ENCODE assay signal across 15 cellular contexts in genomic region chr3:187987919-187988318, GRCh38.
A peak's percentile ranks its signal among the peaks of the same experiment; 100 is the strongest.
DNase-seq lines count a peak whose midpoint lies in the region; ATAC-seq and TF ChIP-seq lines count a peak whose summit lies in the region.
"Had no signal": no experiment of that assay in that cellular context is flagged by ENCODE, and none has a peak within 500 bp of the region (broad histone marks: within the 10 kb centered on the region; RNA-seq: fewer than 3 reads in every experiment).

No MANE protein-coding gene starts in this region.

- DNase-seq in stimulated activated naive CD4-positive, alpha-beta T cell treated with Interleukin-2 at 50 U/mL for 16 hours (lab: John Stamatoyannopoulos, UW): peak; percentile 74
- DNase-seq in stimulated activated naive CD4-positive, alpha-beta T cell (lab: John Stamatoyannopoulos, UW): no peak
- peak; percentile 45 for DNase-seq in activated T-helper 1 cell treated with anti-CD3 and anti-CD28 coated beads, Interleukin-12 subunit alpha, Interleukin-12 subunit beta, Interleukin-2, Interleukin-4 antibody, amounts not matched to agents 30 ng/mL and 10 ng/mL and 1 ng/mL, durations not matched to agents 14 hours and 24 hours and 36 hours (ENCODE audit: low spot score)
- DNase-seq in stimulated activated CD4-positive, alpha-beta T cell treated with anti-CD3 and anti-CD28 coated beads, Interleukin-12 subunit alpha, Interleukin-12 subunit beta, amount 100 ng/mL, for 4 hours: peak; percentile 45
- no peak for DNase-seq in 8988T
- DNase-seq in endothelial cell (ENCODE audit: low spot score): no peak
- DNase-seq: H9, lower lobe of right lung, NCI-H1417, NCI-H526 treated with DMSO at 0.1 percent for 48 hours, SHP77 treated with DMSO at 0.1 percent for 48 hours, thyroid gland had no signal

- peaks cover 64% of the 10 kb centered on the region for H3K4me1 Mint-ChIP-seq in activated T-helper 1 cell treated with anti-CD3 and anti-CD28 coated beads, Interleukin-12 subunit alpha, Interleukin-12 subunit beta, Interleukin-2, Interleukin-4 antibody, amounts not matched to agents 30 ng/mL and 10 ng/mL and 1 ng/mL, durations not matched to agents 14 hours and 24 hours and 36 hours (ENCODE audit: low read depth)
- peaks cover 18% of the 10 kb centered on the region for H3K4me1 Mint-ChIP-seq in endothelial cell (ENCODE audit: unreplicated experiment)

- intact Hi-C loops in activated T-helper 1 cell treated with anti-CD3 and anti-CD28 coated beads, Interleukin-12 subunit alpha, Interleukin-12 subunit beta, Interleukin-2, Interleukin-4 antibody, amounts not matched to agents 30 ng/mL and 10 ng/mL and 1 ng/mL, durations not matched to agents 14 hours and 24 hours and 36 hours (cut with micrococcal nuclease): loop anchor here (1.0 to 5.0 kb wide), 8 partner anchors 11 to 964 kb away; no protein-coding TSS in a partner anchor

- no peak for TF ChIP-seq CTCF in endothelial cell (IDR thresholded peaks at IDR 0.05; ENCODE audit: unreplicated experiment)

- peak overlapping the region; percentile 82 for H3K27ac Mint-ChIP-seq in activated T-helper 1 cell treated with anti-CD3 and anti-CD28 coated beads, Interleukin-12 subunit alpha, Interleukin-12 subunit beta, Interleukin-2, Interleukin-4 antibody, amounts not matched to agents 30 ng/mL and 10 ng/mL and 1 ng/mL, durations not matched to agents 14 hours and 24 hours and 36 hours
- H3K27ac Mint-ChIP-seq in endothelial cell (ENCODE audit: unreplicated experiment): no peak overlapping the region
- H3K27ac Mint-ChIP-seq: IgD-negative memory B cell had no signal

- ATAC-seq in GM18867 (IDR thresholded peaks at IDR 0.05; ENCODE audit: unreplicated experiment) (no peak), GM19035 (IDR thresholded peaks at IDR 0.05; ENCODE audit: unreplicated experiment) (no peak)

- no peaks in the 10 kb centered on the region for H3K27me3 Mint-ChIP-seq in activated T-helper 1 cell treated with anti-CD3 and anti-CD28 coated beads, Interleukin-12 subunit alpha, Interleukin-12 subunit beta, Interleukin-2, Interleukin-4 antibody, amounts not matched to agents 30 ng/mL and 10 ng/mL and 1 ng/mL, durations not matched to agents 14 hours and 24 hours and 36 hours (ENCODE audit: insufficient read depth)
- H3K27me3 Mint-ChIP-seq in endothelial cell (ENCODE audit: unreplicated experiment): no peaks in the 10 kb centered on the region

- H3K36me3 Mint-ChIP-seq in activated T-helper 1 cell treated with anti-CD3 and anti-CD28 coated beads, Interleukin-12 subunit alpha, Interleukin-12 subunit beta, Interleukin-2, Interleukin-4 antibody, amounts not matched to agents 30 ng/mL and 10 ng/mL and 1 ng/mL, durations not matched to agents 14 hours and 24 hours and 36 hours (ENCODE audit: low read depth): peaks cover 10% of the 10 kb centered on the region
- H3K36me3 Mint-ChIP-seq in endothelial cell (ENCODE audit: low read depth, unreplicated experiment): no peaks in the 10 kb centered on the region

- peaks cover 17% of the 10 kb centered on the region for H3K9me3 Mint-ChIP-seq in activated T-helper 1 cell treated with anti-CD3 and anti-CD28 coated beads, Interleukin-12 subunit alpha, Interleukin-12 subunit beta, Interleukin-2, Interleukin-4 antibody, amounts not matched to agents 30 ng/mL and 10 ng/mL and 1 ng/mL, durations not matched to agents 14 hours and 24 hours and 36 hours
- no peaks in the 10 kb centered on the region for H3K9me3 Mint-ChIP-seq in endothelial cell (ENCODE audit: unreplicated experiment)
- H3K9me3 Mint-ChIP-seq: H9 had no signal

- H3K4me3 Mint-ChIP-seq in activated T-helper 1 cell treated with anti-CD3 and anti-CD28 coated beads, Interleukin-12 subunit alpha, Interleukin-12 subunit beta, Interleukin-2, Interleukin-4 antibody, amounts not matched to agents 30 ng/mL and 10 ng/mL and 1 ng/mL, durations not matched to agents 14 hours and 24 hours and 36 hours: peak overlapping the region; percentile 38
- no peak overlapping the region for H3K4me3 Mint-ChIP-seq in endothelial cell (ENCODE audit: unreplicated experiment)
- H3K4me3 Mint-ChIP-seq: H9, IgD-negative memory B cell had no signal

Comparison
In these comparisons a context has a peak if more than half of its experiments do, and no peak if none do; other contexts are left out.
1. DNase-seq: peak in stimulated activated naive CD4-positive, alpha-beta T cell treated with Interleukin-2 at 50 U/mL for 16 hours (single experiment), activated T-helper 1 cell treated with anti-CD3 and anti-CD28 coated beads, Interleukin-12 subunit alpha, Interleukin-12 subunit beta, Interleukin-2, Interleukin-4 antibody, amounts not matched to agents 30 ng/mL and 10 ng/mL and 1 ng/mL, durations not matched to agents 14 hours and 24 hours and 36 hours (single experiment) and stimulated activated CD4-positive, alpha-beta T cell treated with anti-CD3 and anti-CD28 coated beads, Interleukin-12 subunit alpha, Interleukin-12 subunit beta, amount 100 ng/mL, for 4 hours (single experiment); none in stimulated activated naive CD4-positive, alpha-beta T cell (0 of 6), 8988T (single experiment) and endothelial cell (single experiment).